In genomic region chr4:49139513-49139912, GRCh38 we compare ENCODE assay signal across 8 cellular contexts.
DNase-seq lines count a peak whose midpoint lies in the region; ATAC-seq, FAIRE-seq and TF ChIP-seq lines count a peak whose summit lies in the region.
"Not testable (repeated sequence)": the region's sequence is repeated elsewhere in the genome, so short reads cannot be mapped to it uniquely, and the experiment has no call there.

No MANE protein-coding gene starts in this region.

- not testable (repeated sequence) for TF ChIP-seq RAD21 in HepG2 (CRISPR knock-in tag; IDR thresholded peaks at IDR 0.05)

- not testable (repeated sequence) for H3K4me1 Mint-ChIP-seq in central memory CD8-positive, alpha-beta T cell; stimulated activated memory B cell treated with anti-CD40 and anti-IgM and Interleukin-4, amounts not matched to agents 10 μg/mL and 1 μg/mL and 100 μg/mL, for 72 hours

- H3K36me3 ChIP-seq in HepG2 (replicated peaks in 1 of 2; ENCODE audit: control insufficient read depth in 1 of 2, insufficient read depth in 2 of 2, low read length in 2 of 2) = not testable (repeated sequence)

- peaks cover 20% of the 10 kb centered on the region for H3K9me3 ChIP-seq in HepG2 (ENCODE audit: low read length)

- BruUV-seq in HepG2 (replicated peaks; lab: Mats Ljungman, UMichigan) = not testable (repeated sequence)

- H3K9ac ChIP-seq in HepG2 (ENCODE audit: insufficient read depth, low read depth, low read length) = not testable (repeated sequence)

- not testable (repeated sequence) for H3K4me3 ChIP-seq in HepG2 (replicated peaks in 1 of 3; ENCODE audit: insufficient read depth in 1 of 3, low read depth in 2 of 3, low read length in 3 of 3)

- H4K20me1 ChIP-seq in HepG2 (ENCODE audit: insufficient read depth, low read length) = not testable (repeated sequence)

- not testable (repeated sequence) for H3K27me3 Mint-ChIP-seq in central memory CD8-positive, alpha-beta T cell; stimulated activated memory B cell treated with anti-CD40 and anti-IgM and Interleukin-4, amounts not matched to agents 10 μg/mL and 1 μg/mL and 100 μg/mL, for 72 hours

- H3K27ac Mint-ChIP-seq in central memory CD8-positive, alpha-beta T cell (ENCODE audit: low read depth); stimulated activated memory B cell treated with anti-CD40 and anti-IgM and Interleukin-4, amounts not matched to agents 10 μg/mL and 1 μg/mL and 100 μg/mL, for 72 hours: not testable (repeated sequence)

- not testable (repeated sequence) for H3K79me2 ChIP-seq in HepG2 (ENCODE audit: insufficient read depth, low read length)

- not testable (repeated sequence) for TF ChIP-seq EP300 in HepG2 (IDR thresholded peaks at IDR 0.05; ENCODE audit: low read depth in 2 of 2, low read length in 2 of 2); HepG2 (CRISPR knock-in tag; IDR thresholded peaks at IDR 0.05; ENCODE audit: borderline replicate concordance)

- peaks cover 39% of the 10 kb centered on the region for H3K9me3 Mint-ChIP-seq in central memory CD8-positive, alpha-beta T cell
- peaks cover 45% of the 10 kb centered on the region for H3K9me3 Mint-ChIP-seq in stimulated activated memory B cell treated with anti-CD40 and anti-IgM and Interleukin-4, amounts not matched to agents 10 μg/mL and 1 μg/mL and 100 μg/mL, for 72 hours

- POLR2A ChIA-PET in HepG2 (lab: Yijun Ruan, JAX) = not testable (repeated sequence)

- H3K36me3 Mint-ChIP-seq in central memory CD8-positive, alpha-beta T cell (ENCODE audit: insufficient read depth) = not testable (repeated sequence)
- H3K36me3 Mint-ChIP-seq in stimulated activated memory B cell treated with anti-CD40 and anti-IgM and Interleukin-4, amounts not matched to agents 10 μg/mL and 1 μg/mL and 100 μg/mL, for 72 hours = peaks cover 22% of the 10 kb centered on the region

- not testable (repeated sequence) for TF ChIP-seq CTCF in HepG2 (CRISPR knock-in tag; IDR thresholded peaks at IDR 0.05)

- ATAC-seq in GM18502 (IDR thresholded peaks at IDR 0.05; ENCODE audit: poor library complexity, unreplicated experiment) (peak; percentile 64), GM19395 (IDR thresholded peaks at IDR 0.05; ENCODE audit: unreplicated experiment) (peak; percentile 46), HG02623 (IDR thresholded peaks at IDR 0.05; ENCODE audit: unreplicated experiment) (peak; percentile 35), HG03097 (IDR thresholded peaks at IDR 0.05; ENCODE audit: low FRiP score, unreplicated experiment) (peak; percentile 48), HG03571 (IDR thresholded peaks at IDR 0.05; ENCODE audit: unreplicated experiment) (peak; percentile 36), HepG2 (peak; percentile 77)
- peak; percentile 63 for ATAC-seq in central memory CD8-positive, alpha-beta T cell (replicated peaks; ENCODE audit: extremely low read depth, poor library complexity, severe bottlenecking)
- ATAC-seq in stimulated activated memory B cell treated with anti-CD40 and anti-IgM and Interleukin-4, amounts not matched to agents 10 μg/mL and 1 μg/mL and 100 μg/mL, for 72 hours = peak; percentile 77

- not testable (repeated sequence) for DNase-seq in central memory CD8-positive, alpha-beta T cell (ENCODE audit: low spot score in 2 of 2); HepG2 (ENCODE audit: low spot score)

- H2AFZ ChIP-seq in HepG2 (ENCODE audit: low read length) = not testable (repeated sequence)

- not testable (repeated sequence) for H3K4me1 ChIP-seq in HepG2 (ENCODE audit: insufficient read depth, low read length)

- WGBS in HepG2 (ENCODE audit: low lambda C conversion rate) = 6% methylated on average over 8 of the region's 8 CpGs

- CTCF ChIA-PET in HepG2 (lab: Yijun Ruan, JAX; ENCODE audit: low intra/inter-chr PET ratio, low total read pairs) = not testable (repeated sequence)

- not testable (repeated sequence) for TF ChIP-seq POLR2A in HepG2 (IDR thresholded peaks at IDR 0.05; ENCODE audit: insufficient read depth in 1 of 2, low read depth in 2 of 2, low read length in 2 of 2)

- FAIRE-seq in HepG2 (lab: Jason Lieb, UNC) = not testable (repeated sequence)

- H3K4me3 Mint-ChIP-seq in central memory CD8-positive, alpha-beta T cell; stimulated activated memory B cell treated with anti-CD40 and anti-IgM and Interleukin-4, amounts not matched to agents 10 μg/mL and 1 μg/mL and 100 μg/mL, for 72 hours: not testable (repeated sequence)

- intact Hi-C loops in HepG2 (cut with micrococcal nuclease; ENCODE audit: unreplicated experiment) = not testable (repeated sequence)

- not testable (repeated sequence) for H3K27me3 ChIP-seq in HepG2 (ENCODE audit: control insufficient read depth in 1 of 2, insufficient read depth in 2 of 2, low read length in 2 of 2)

- in situ Hi-C loops in HepG2 (cut with HindIII; ENCODE audit: extremely low pct_ligation_motif_present, low pct_unique_long_range_greater_than_20kb) = not testable (repeated sequence)

- H3K4me2 ChIP-seq in HepG2 (ENCODE audit: low read depth, low read length) = not testable (repeated sequence)

- not testable (repeated sequence) for H3K27ac ChIP-seq in HepG2 (ENCODE audit: extremely low read length, insufficient read depth, low read length)
